In genomic region chr19:46492841-46493235, GRCh38 we compare ENCODE assay signal across 13 cellular contexts. TPM values are rescaled to one million over a fixed set of nuclear protein-coding genes. Genes with fewer than 3 reads are reported as not detected.
A peak's percentile ranks its signal among the peaks of the same experiment; 100 is the strongest.
DNase-seq lines count a peak whose midpoint lies in the region; ATAC-seq and TF ChIP-seq lines count a peak whose summit lies in the region.
"Had no signal": no experiment of that assay in that cellular context is flagged by ENCODE, and none has a peak within 500 bp of the region (broad histone marks: within the 10 kb centered on the region; RNA-seq: fewer than 3 reads in every experiment).

No MANE protein-coding gene starts in this region.

- no peak overlapping the region for H3K9ac ChIP-seq in iPS-20b (ENCODE audit: low read depth, low read length)

- peaks cover 78% of the 10 kb centered on the region for H3K27me3 ChIP-seq in iPS-20b (ENCODE audit: insufficient read depth, low read length)

- H3K4me1 ChIP-seq in HEK293 (ENCODE audit: control insufficient read depth, insufficient read depth, low read length) (0 out of 2 replicates have a peak, but pooled peaks cover 3% of the 10 kb centered on the region), iPS-20b (ENCODE audit: insufficient read depth, low read length) (peaks cover 3% of the 10 kb centered on the region)

- no peak for ATAC-seq in activated naive CD8-positive, alpha-beta T cell treated with anti-CD3 and anti-CD28 coated beads, Interleukin-2, amount 10 ng/mL, durations not matched to agents 7 days and 5 days (ENCODE audit: low read depth)
- no peak for ATAC-seq in stimulated activated memory B cell treated with anti-CD40 and anti-IgM and Interleukin-4, amounts not matched to agents 10 μg/mL and 1 μg/mL and 100 μg/mL, for 72 hours
- ATAC-seq in GM21390 (IDR thresholded peaks at IDR 0.05; ENCODE audit: unreplicated experiment): no peak
- ATAC-seq: activated CD8-positive, alpha-beta memory T cell treated with anti-CD3 and anti-CD28 coated beads, Interleukin-2, amount 10 ng/mL, durations not matched to agents 7 days and 5 days had no signal

- H3K27ac ChIP-seq in HEK293 (ENCODE audit: extremely low read depth, low read depth, low read length) (no peak overlapping the region), iPS-20b (ENCODE audit: low read length) (no peak overlapping the region)

- no peak overlapping the region for H3K27ac Mint-ChIP-seq in activated naive CD8-positive, alpha-beta T cell treated with anti-CD3 and anti-CD28 coated beads, Interleukin-2, amount 10 ng/mL, durations not matched to agents 7 days and 5 days
- H3K27ac Mint-ChIP-seq in stimulated activated memory B cell treated with anti-CD40 and anti-IgM and Interleukin-4, amounts not matched to agents 10 μg/mL and 1 μg/mL and 100 μg/mL, for 72 hours: peak overlapping the region; percentile 46
- H3K27ac Mint-ChIP-seq: activated CD8-positive, alpha-beta memory T cell treated with anti-CD3 and anti-CD28 coated beads, Interleukin-2, amount 10 ng/mL, durations not matched to agents 7 days and 5 days had no signal

- H3K9me3 ChIP-seq in HEK293 (ENCODE audit: control insufficient read depth, insufficient read depth, low read depth, low read length): no peaks in the 10 kb centered on the region
- peaks cover 5% of the 10 kb centered on the region; the same call in 1 of the 2 replicates for H3K9me3 ChIP-seq in iPS-20b (ENCODE audit: insufficient read depth, low read depth, low read length)

- peaks cover 72% of the 10 kb centered on the region for H3K27me3 Mint-ChIP-seq in activated naive CD8-positive, alpha-beta T cell treated with anti-CD3 and anti-CD28 coated beads, Interleukin-2, amount 10 ng/mL, durations not matched to agents 7 days and 5 days
- peaks cover 81% of the 10 kb centered on the region for H3K27me3 Mint-ChIP-seq in stimulated activated memory B cell treated with anti-CD40 and anti-IgM and Interleukin-4, amounts not matched to agents 10 μg/mL and 1 μg/mL and 100 μg/mL, for 72 hours

- H3K4me1 Mint-ChIP-seq in activated naive CD8-positive, alpha-beta T cell treated with anti-CD3 and anti-CD28 coated beads, Interleukin-2, amount 10 ng/mL, durations not matched to agents 7 days and 5 days: peaks cover 26% of the 10 kb centered on the region
- peaks cover 51% of the 10 kb centered on the region for H3K4me1 Mint-ChIP-seq in stimulated activated memory B cell treated with anti-CD40 and anti-IgM and Interleukin-4, amounts not matched to agents 10 μg/mL and 1 μg/mL and 100 μg/mL, for 72 hours

- no peaks in the 10 kb centered on the region for H3K9me3 Mint-ChIP-seq in activated naive CD8-positive, alpha-beta T cell treated with anti-CD3 and anti-CD28 coated beads, Interleukin-2, amount 10 ng/mL, durations not matched to agents 7 days and 5 days
- no peaks in the 10 kb centered on the region for H3K9me3 Mint-ChIP-seq in stimulated activated memory B cell treated with anti-CD40 and anti-IgM and Interleukin-4, amounts not matched to agents 10 μg/mL and 1 μg/mL and 100 μg/mL, for 72 hours
- H3K9me3 Mint-ChIP-seq: neural crest cell had no signal

- peak overlapping the region; percentile 81 for H3K4me3 Mint-ChIP-seq in activated naive CD8-positive, alpha-beta T cell treated with anti-CD3 and anti-CD28 coated beads, Interleukin-2, amount 10 ng/mL, durations not matched to agents 7 days and 5 days
- H3K4me3 Mint-ChIP-seq in stimulated activated memory B cell treated with anti-CD40 and anti-IgM and Interleukin-4, amounts not matched to agents 10 μg/mL and 1 μg/mL and 100 μg/mL, for 72 hours: peak overlapping the region; percentile 74
- H3K4me3 Mint-ChIP-seq: activated CD8-positive, alpha-beta memory T cell treated with anti-CD3 and anti-CD28 coated beads, Interleukin-2, amount 10 ng/mL, durations not matched to agents 7 days and 5 days; neural crest cell had no signal

- no peak for TF ChIP-seq CTCF in HEK293 (tag by site-specific recombination; IDR thresholded peaks at IDR 0.05)

- DNase-seq in activated naive CD8-positive, alpha-beta T cell treated with anti-CD3 and anti-CD28 coated beads, Interleukin-2, amount 10 ng/mL, durations not matched to agents 7 days and 5 days: no peak
- DNase-seq in retina: no peak
- no peak for DNase-seq in NOMO-1 treated with DMSO at 0.1 percent for 48 hours (lab: John Stamatoyannopoulos, UW; ENCODE audit: unreplicated experiment)
- no peak for DNase-seq in iPS-NIHi7 (ENCODE audit: extremely low spot score)
- DNase-seq: activated CD8-positive, alpha-beta memory T cell treated with anti-CD3 and anti-CD28 coated beads, Interleukin-2, amount 10 ng/mL, durations not matched to agents 7 days and 5 days; DND-41; MM.1S; NCI-H69 had no signal

- CTCF ChIA-PET in HEK293 (lab: Yijun Ruan, JAX): interaction anchor here (0.6 to 0.7 kb wide), 3 partner anchors 21 to 212 kb away, joined by 3 to 4 read pairs (median 4); no protein-coding TSS in a partner anchor

- POLR2A ChIA-PET in HEK293 (lab: Yijun Ruan, JAX): no interaction called here
- POLR2A ChIA-PET in activated naive CD8-positive, alpha-beta T cell treated with anti-CD3 and anti-CD28 coated beads, Interleukin-2, amount 10 ng/mL, durations not matched to agents 7 days and 5 days (lab: Charles Lee): no interaction called here

- H3K4me3 ChIP-seq in HEK293 (ENCODE audit: low read depth, low read length) (no peak overlapping the region), iPS-20b (ENCODE audit: low read length) (peak overlapping the region; percentile 61; the same call in 1 of the 2 replicates)

- H3K36me3 ChIP-seq in HEK293 (ENCODE audit: control insufficient read depth in 2 of 2, insufficient read depth in 1 of 2, low read length in 2 of 2) (no peaks in the 10 kb centered on the region), iPS-20b (ENCODE audit: insufficient read depth, low read depth, low read length) (no peaks in the 10 kb centered on the region)

- peaks cover 1% of the 10 kb centered on the region for H3K36me3 Mint-ChIP-seq in activated naive CD8-positive, alpha-beta T cell treated with anti-CD3 and anti-CD28 coated beads, Interleukin-2, amount 10 ng/mL, durations not matched to agents 7 days and 5 days
- H3K36me3 Mint-ChIP-seq in stimulated activated memory B cell treated with anti-CD40 and anti-IgM and Interleukin-4, amounts not matched to agents 10 μg/mL and 1 μg/mL and 100 μg/mL, for 72 hours: no peaks in the 10 kb centered on the region
- H3K36me3 Mint-ChIP-seq: activated CD8-positive, alpha-beta memory T cell treated with anti-CD3 and anti-CD28 coated beads, Interleukin-2, amount 10 ng/mL, durations not matched to agents 7 days and 5 days had no signal

TF ChIP-seq in HEK293, 187 proteins besides CTCF, POLR2A, EP300 and RAD21:
- TF ChIP-seq ZNF513 (tag by site-specific recombination; IDR thresholded peaks at IDR 0.05) (no peak), ZNF510 (tag by site-specific recombination; IDR thresholded peaks at IDR 0.05; ENCODE audit: insufficient replicate concordance) (no peak), ZNF398 (tag by site-specific recombination; IDR thresholded peaks at IDR 0.05) (peak; percentile 18; the same call in 1 of the 2 replicates)

RNA-seq across cellular contexts. Expression of gene PNMA8B, which starts 2.8 kb away (rescaled TPM):
- total RNA-seq in activated naive CD8-positive, alpha-beta T cell treated with anti-CD3 and anti-CD28 coated beads, Interleukin-2, amount 10 ng/mL, durations not matched to agents 7 days and 5 days: under 1 TPM; 0.22 to 0.23 TPM
- total RNA-seq: activated CD8-positive, alpha-beta memory T cell treated with anti-CD3 and anti-CD28 coated beads, Interleukin-2, amount 10 ng/mL, durations not matched to agents 7 days and 5 days had no signal

RNA-seq across cellular contexts. Expression of gene PNMA8A, which starts 21.5 kb away (rescaled TPM):
- 1 to 10 TPM; 1.7 to 1.8 TPM for total RNA-seq in activated naive CD8-positive, alpha-beta T cell treated with anti-CD3 and anti-CD28 coated beads, Interleukin-2, amount 10 ng/mL, durations not matched to agents 7 days and 5 days
